14 cellular contexts compared by ENCODE assay signal in genomic region chr3:72161870-72162617, GRCh38.
DNase-seq lines count a peak whose midpoint lies in the region; ATAC-seq and TF ChIP-seq lines count a peak whose summit lies in the region.
"Had no signal": no experiment of that assay in that cellular context is flagged by ENCODE, and none has a peak within 500 bp of the region (broad histone marks: within the 10 kb centered on the region; RNA-seq: fewer than 3 reads in every experiment).

No MANE protein-coding gene starts in this region.

- H3K27me3 ChIP-seq in vagina, result no peaks in the 10 kb centered on the region
- H3K27me3 ChIP-seq in CD4-positive, alpha-beta memory T cell (ENCODE audit: insufficient read depth, low read length), result no peaks in the 10 kb centered on the region

- no peaks in the 10 kb centered on the region for H3K36me3 ChIP-seq in vagina
- no peaks in the 10 kb centered on the region for H3K36me3 ChIP-seq in CD4-positive, alpha-beta memory T cell (ENCODE audit: insufficient read depth, low read length)
- H3K36me3 ChIP-seq: left ventricle myocardium inferior, WERI-Rb-1 had no signal

- peaks cover 0 to 17% (median 0%) of the 10 kb centered on the region in 5 donors for H3K27me3 Mint-ChIP-seq in naive thymus-derived CD8-positive, alpha-beta T cell
- peaks cover 0 to 5% of the 10 kb centered on the region in 2 donors for H3K27me3 Mint-ChIP-seq in CD4-positive, alpha-beta memory T cell

- peak overlapping the region; percentile 8 for H3K27ac ChIP-seq in angular gyrus (ENCODE audit: low read depth, low read length)
- H3K27ac ChIP-seq in vagina, result no peak overlapping the region
- no peak overlapping the region for H3K27ac ChIP-seq in CD4-positive, alpha-beta memory T cell (ENCODE audit: low read depth, low read length)
- H3K27ac ChIP-seq: left ventricle myocardium inferior had no signal

- no peak overlapping the region for H3K4me3 Mint-ChIP-seq in naive thymus-derived CD8-positive, alpha-beta T cell
- no peak overlapping the region for H3K4me3 Mint-ChIP-seq in CD4-positive, alpha-beta memory T cell
- H3K4me3 Mint-ChIP-seq: CD8-positive, alpha-beta memory T cell had no signal

- peaks cover 4 to 50% (median 8%) of the 10 kb centered on the region in 4 donors for H3K4me1 Mint-ChIP-seq in naive thymus-derived CD8-positive, alpha-beta T cell
- H3K4me1 Mint-ChIP-seq in CD4-positive, alpha-beta memory T cell, result peaks cover 0 to 8% (median 0%) of the 10 kb centered on the region in 4 donors

- intact Hi-C loops in vagina (cut with DNase I), result no loop called here
- intact Hi-C loops in CD4-positive, alpha-beta memory T cell (cut with micrococcal nuclease), result no loop called here

- TF ChIP-seq POLR2A in vagina (IDR thresholded peaks at IDR 0.05), result no peak

- no peak overlapping the region for H3K4me3 ChIP-seq in LNCaP clone FGC (ENCODE audit: low read depth, low read length)
- H3K4me3 ChIP-seq in vagina, result no peak overlapping the region
- no peak overlapping the region for H3K4me3 ChIP-seq in CD4-positive, alpha-beta memory T cell (ENCODE audit: low read length in 2 of 2)
- H3K4me3 ChIP-seq: left ventricle myocardium inferior had no signal

- H3K36me3 Mint-ChIP-seq in naive thymus-derived CD8-positive, alpha-beta T cell, result no peaks in the 10 kb centered on the region
- H3K36me3 Mint-ChIP-seq in CD4-positive, alpha-beta memory T cell, result no peaks in the 10 kb centered on the region
- H3K36me3 Mint-ChIP-seq: CD8-positive, alpha-beta memory T cell had no signal

- no peak for ATAC-seq in naive thymus-derived CD8-positive, alpha-beta T cell

- H3K9me3 ChIP-seq in vagina, result no peaks in the 10 kb centered on the region
- H3K9me3 ChIP-seq in CD4-positive, alpha-beta memory T cell (ENCODE audit: control insufficient read depth in 1 of 2, low read length in 2 of 2), result no peaks in the 10 kb centered on the region
- H3K9me3 ChIP-seq: left ventricle myocardium inferior had no signal

- H3K27ac Mint-ChIP-seq in naive thymus-derived CD8-positive, alpha-beta T cell, result no peak overlapping the region
- H3K27ac Mint-ChIP-seq in CD4-positive, alpha-beta memory T cell, result no peak overlapping the region
- H3K27ac Mint-ChIP-seq: CD8-positive, alpha-beta memory T cell had no signal

- TF ChIP-seq CTCF in LNCaP clone FGC (IDR thresholded peaks at IDR 0.05; ENCODE audit: control insufficient read depth, extremely low read depth, insufficient read depth) (no peak), vagina (IDR thresholded peaks at IDR 0.05) (no peak)

- H3K4me1 ChIP-seq in vagina, result no peaks in the 10 kb centered on the region
- no peaks in the 10 kb centered on the region for H3K4me1 ChIP-seq in CD4-positive, alpha-beta memory T cell (ENCODE audit: insufficient read depth, low read length)

- CTCF ChIA-PET in CD4-positive, alpha-beta memory T cell (lab: Charles Lee; ENCODE audit: partially characterized antibody), result no interaction called here

- DNase-seq in COLO668 (lab: John Stamatoyannopoulos, UW; ENCODE audit: unreplicated experiment) (peak; percentile 1), LNCaP clone FGC (ENCODE audit: low read depth) (peak; percentile 36), kidney glomerular epithelial cell (lab: John Stamatoyannopoulos, UW) (peak; percentile 73), vagina (ENCODE audit: extremely low spot score in 2 of 2) (no peak), cerebellar nuclear complex (lab: John Stamatoyannopoulos, UW) (no peak)
- no peak for DNase-seq in naive thymus-derived CD8-positive, alpha-beta T cell
- no peak for DNase-seq in CD4-positive, alpha-beta memory T cell
- DNase-seq: activated effector memory CD4-positive, alpha-beta T cell treated with Interleukin-2 at 50 U/mL for 16 hours; CD8-positive, alpha-beta memory T cell; erythroblast; left ventricle myocardium inferior; NCI-H82; WERI-Rb-1 had no signal

- POLR2A ChIA-PET in naive thymus-derived CD8-positive, alpha-beta T cell (lab: Charles Lee), result interaction anchor here (1.1 kb wide), 1 partner anchor 112 kb away, joined by 3 read pairs; no protein-coding TSS in a partner anchor
- POLR2A ChIA-PET in CD4-positive, alpha-beta memory T cell (lab: Charles Lee; ENCODE audit: partially characterized antibody), result no interaction called here

- peaks cover 0 to 2% (median 0%) of the 10 kb centered on the region in 9 donors for H3K9me3 Mint-ChIP-seq in naive thymus-derived CD8-positive, alpha-beta T cell
- peaks cover 0 to 5% (median 0%) of the 10 kb centered on the region in 8 donors for H3K9me3 Mint-ChIP-seq in CD4-positive, alpha-beta memory T cell

Comparison
In these comparisons a context has a peak if more than half of its experiments do, and no peak if none do; other contexts are left out.
1. DNase-seq: peak in COLO668 (single experiment), LNCaP clone FGC (single experiment) and kidney glomerular epithelial cell (single experiment); none in vagina (0 of 2), naive thymus-derived CD8-positive, alpha-beta T cell (0 of 10), cerebellar nuclear complex (0 of 2) and CD4-positive, alpha-beta memory T cell (0 of 5).